ENCODE assay signal across 9 cellular contexts in genomic region chr9:23851024-23851629, GRCh38. TPM values are rescaled to one million over a fixed set of nuclear protein-coding genes. Genes with fewer than 3 reads are reported as not detected.
A peak's percentile ranks its signal among the peaks of the same experiment; 100 is the strongest.
DNase-seq lines count a peak whose midpoint lies in the region; ATAC-seq, FAIRE-seq and TF ChIP-seq lines count a peak whose summit lies in the region.
"Had no signal": no experiment of that assay in that cellular context is flagged by ENCODE, and none has a peak within 500 bp of the region (broad histone marks: within the 10 kb centered on the region; RNA-seq: fewer than 3 reads in every experiment).

No MANE protein-coding gene starts in this region.

- intact Hi-C loops in HepG2 (cut with micrococcal nuclease; ENCODE audit: unreplicated experiment), result no loop called here
- intact Hi-C loops in aorta (cut with DNase I), result no loop called here

- ATAC-seq in HepG2 (no peak), aorta (ENCODE audit: low FRiP score) (peak; percentile 65), HG02759 (IDR thresholded peaks at IDR 0.05; ENCODE audit: unreplicated experiment) (no peak), GM18873 (IDR thresholded peaks at IDR 0.05; ENCODE audit: low FRiP score, unreplicated experiment) (no peak), GM18907 (IDR thresholded peaks at IDR 0.05; ENCODE audit: unreplicated experiment) (no peak)

- peaks cover 0 to 4% (median 2%) of the 10 kb centered on the region in 4 donors for H3K27me3 ChIP-seq in liver (ENCODE audit: control insufficient read depth in 4 of 4, insufficient read depth in 4 of 4, low read length in 3 of 4)
- H3K27me3 ChIP-seq in HepG2 (ENCODE audit: control insufficient read depth in 1 of 2, insufficient read depth in 2 of 2, low read length in 2 of 2), result no peaks in the 10 kb centered on the region
- H3K27me3 ChIP-seq in mucosa of rectum (ENCODE audit: control insufficient read depth in 2 of 2, insufficient read depth in 2 of 2, low read length in 2 of 2), result peaks cover 16 to 25% of the 10 kb centered on the region in 2 donors
- H3K27me3 ChIP-seq in aorta (ENCODE audit: control insufficient read depth in 1 of 2, insufficient read depth in 2 of 2, low read length in 1 of 2), result no peaks in the 10 kb centered on the region
- H3K27me3 ChIP-seq: SJSA1 had no signal

- no peak for TF ChIP-seq POLR2A in HepG2 (IDR thresholded peaks at IDR 0.05; ENCODE audit: insufficient read depth in 1 of 2, low read depth in 2 of 2, low read length in 2 of 2)

- no peak for DNase-seq in HepG2 (ENCODE audit: low spot score)
- peak; percentile 81 for DNase-seq in ecto neural progenitor cell (ENCODE audit: low spot score)
- DNase-seq in aorta, result peak in 1 of 2 donors; percentile 44

- 5% methylated on average over 46 of the region's 46 CpGs for WGBS in liver
- 57% methylated on average over 27 of the region's 46 CpGs for WGBS in HepG2 (ENCODE audit: low lambda C conversion rate)
- 1 to 2% methylated on average over 44 to 46 of the region's 46 CpGs for WGBS in aorta, 2 donors

- TF ChIP-seq RAD21 in liver (IDR thresholded peaks at IDR 0.05), result no peak
- no peak for TF ChIP-seq RAD21 in HepG2 (CRISPR knock-in tag; IDR thresholded peaks at IDR 0.05)

- POLR2A ChIA-PET in HepG2 (lab: Yijun Ruan, JAX), result no interaction called here

- H3K9ac ChIP-seq in liver (ENCODE audit: low read depth in 1 of 2, low read length in 2 of 2), result no peak overlapping the region
- no peak overlapping the region for H3K9ac ChIP-seq in HepG2 (ENCODE audit: insufficient read depth, low read depth, low read length)
- H3K9ac ChIP-seq in mucosa of rectum (ENCODE audit: low read depth in 1 of 2, low read length in 2 of 2), result no peak overlapping the region

- no peak for FAIRE-seq in HepG2 (lab: Jason Lieb, UNC)

- no peak overlapping the region for H3K27ac ChIP-seq in liver (ENCODE audit: low read depth in 1 of 2, low read length in 2 of 2)
- H3K27ac ChIP-seq in HepG2 (ENCODE audit: extremely low read length, insufficient read depth, low read length), result no peak overlapping the region
- no peak overlapping the region for H3K27ac ChIP-seq in mucosa of rectum (ENCODE audit: low read depth in 2 of 2, low read length in 2 of 2)
- H3K27ac ChIP-seq in aorta (ENCODE audit: low read depth in 1 of 2, low read length in 2 of 2), result no peak overlapping the region
- H3K27ac ChIP-seq: SJSA1 had no signal

- no peaks in the 10 kb centered on the region for H3K36me3 ChIP-seq in liver (ENCODE audit: control insufficient read depth in 4 of 4, insufficient read depth in 3 of 4, low read depth in 1 of 4, low read length in 3 of 4)
- no peaks in the 10 kb centered on the region for H3K36me3 ChIP-seq in HepG2 (replicated peaks in 1 of 2; ENCODE audit: control insufficient read depth in 1 of 2, insufficient read depth in 2 of 2, low read length in 2 of 2)
- H3K36me3 ChIP-seq in mucosa of rectum (ENCODE audit: control insufficient read depth in 2 of 2, insufficient read depth in 2 of 2, low read length in 2 of 2), result no peaks in the 10 kb centered on the region
- H3K36me3 ChIP-seq in aorta (ENCODE audit: control insufficient read depth in 1 of 2, insufficient read depth in 2 of 2, low read length in 1 of 2), result no peaks in the 10 kb centered on the region
- H3K36me3 ChIP-seq: SJSA1 had no signal

- H3K4me2 ChIP-seq in HepG2 (ENCODE audit: low read depth, low read length), result no peak overlapping the region

- H2AFZ ChIP-seq in HepG2 (ENCODE audit: low read length), result no peak overlapping the region

- TF ChIP-seq EP300 in HepG2 (IDR thresholded peaks at IDR 0.05; ENCODE audit: low read depth in 2 of 2, low read length in 2 of 2) (no peak), HepG2 (CRISPR knock-in tag; IDR thresholded peaks at IDR 0.05; ENCODE audit: borderline replicate concordance) (no peak)

- no peaks in the 10 kb centered on the region for H4K20me1 ChIP-seq in HepG2 (ENCODE audit: insufficient read depth, low read length)

- BruUV-seq in HepG2 (replicated peaks; lab: Mats Ljungman, UMichigan), result no TSS peak

- TF ChIP-seq CTCF in liver (IDR thresholded peaks at IDR 0.05; ENCODE audit: low read depth, low read length, missing input control) (no peak), HepG2 (CRISPR knock-in tag; IDR thresholded peaks at IDR 0.05) (no peak)

- H3K9me3 ChIP-seq in liver (ENCODE audit: control insufficient read depth in 4 of 4, low read length in 3 of 4), result no peaks in the 10 kb centered on the region
- no peaks in the 10 kb centered on the region; the same call in 1 of the 2 replicates for H3K9me3 ChIP-seq in HepG2 (ENCODE audit: low read length)
- H3K9me3 ChIP-seq in mucosa of rectum (ENCODE audit: control insufficient read depth in 2 of 2, low read length in 2 of 2), result no peaks in the 10 kb centered on the region
- no peaks in the 10 kb centered on the region for H3K9me3 ChIP-seq in aorta (ENCODE audit: control insufficient read depth, low read length)
- H3K9me3 ChIP-seq: SJSA1 had no signal

- H3K79me2 ChIP-seq in HepG2 (ENCODE audit: insufficient read depth, low read length), result no peaks in the 10 kb centered on the region

- CTCF ChIA-PET in HepG2 (lab: Yijun Ruan, JAX; ENCODE audit: low intra/inter-chr PET ratio, low total read pairs), result no interaction called here

- H3K4me1 ChIP-seq in liver (ENCODE audit: control insufficient read depth in 4 of 4, insufficient read depth in 4 of 4, low read length in 3 of 4), result peaks cover 4 to 15% (median 6%) of the 10 kb centered on the region in 4 donors
- H3K4me1 ChIP-seq in HepG2 (ENCODE audit: insufficient read depth, low read length), result no peaks in the 10 kb centered on the region
- no peaks in the 10 kb centered on the region for H3K4me1 ChIP-seq in mucosa of rectum (ENCODE audit: control insufficient read depth in 2 of 2, insufficient read depth in 2 of 2, low read length in 2 of 2)
- H3K4me1 ChIP-seq in aorta (ENCODE audit: control insufficient read depth in 1 of 2, insufficient read depth in 2 of 2, low read length in 2 of 2), result no peaks in the 10 kb centered on the region
- H3K4me1 ChIP-seq: SJSA1 had no signal

- in situ Hi-C loops in HepG2 (cut with HindIII; ENCODE audit: extremely low pct_ligation_motif_present, low pct_unique_long_range_greater_than_20kb), result no loop called here

- H3K4me3 ChIP-seq in liver (ENCODE audit: low read depth in 1 of 3, low read length in 3 of 3) (peak overlapping the region in 2 of 3 donors; percentile 34 to 36), HepG2 (replicated peaks in 1 of 3; ENCODE audit: insufficient read depth in 1 of 3, low read depth in 2 of 3, low read length in 3 of 3) (no peak overlapping the region), mucosa of rectum (ENCODE audit: low read length in 2 of 2) (peak overlapping the region; percentile 64 to 68), aorta (ENCODE audit: low read length in 2 of 2) (no peak overlapping the region)
- H3K4me3 ChIP-seq: SJSA1 had no signal

TF ChIP-seq in liver, 16 proteins besides CTCF, POLR2A, EP300 and RAD21 (continues in another document):
- no peak for TF ChIP-seq SP1 (IDR thresholded peaks at IDR 0.05)
- no peak for TF ChIP-seq YY1 (IDR thresholded peaks at IDR 0.05)
- TF ChIP-seq RXRA (IDR thresholded peaks at IDR 0.05), result no peak

TF ChIP-seq in HepG2, 621 proteins besides CTCF, POLR2A, EP300 and RAD21 (continues in another document):
- TF ChIP-seq PAWR (CRISPR knock-in tag; IDR thresholded peaks at IDR 0.05; ENCODE audit: borderline replicate concordance) (no peak), ZNF615 (CRISPR knock-in tag; IDR thresholded peaks at IDR 0.05; ENCODE audit: borderline replicate concordance) (no peak), ZFP36L2 (CRISPR knock-in tag; IDR thresholded peaks at IDR 0.05) (no peak), STAG1 (CRISPR knock-in tag; IDR thresholded peaks at IDR 0.05) (no peak), KDM4B (CRISPR knock-in tag; IDR thresholded peaks at IDR 0.05) (no peak), SNAI1 (CRISPR knock-in tag; IDR thresholded peaks at IDR 0.05; ENCODE audit: borderline replicate concordance) (no peak), ZBTB3 (CRISPR knock-in tag; IDR thresholded peaks at IDR 0.05; ENCODE audit: borderline replicate concordance, low read depth) (no peak)

RNA-seq across cellular contexts. Expression of gene ELAVL2, which starts 25.1 kb away (rescaled TPM):
- total RNA-seq in liver, result under 1 TPM in 1 of 2 donors, not detected in 1; 0.19 TPM
- not detected for polyA plus RNA-seq in liver
- total RNA-seq in HepG2 (2016; rRNA removed; fragmentation: Illumina TruSeq; extraction: Trizol), result not detected in 2 replicates
- not detected in 2 replicates for total RNA-seq in HepG2 (2016; cell fraction: cytosol; rRNA removed; fragmentation: Illumina TruSeq; extraction: Trizol; ENCODE audit: low read depth)
- not detected in 2 replicates for total RNA-seq in HepG2 (2016; cell fraction: insoluble cytoplasmic fraction; rRNA removed; fragmentation: Illumina TruSeq; extraction: Trizol)
- total RNA-seq in HepG2 (2016; cell fraction: membrane; rRNA removed; fragmentation: Illumina TruSeq; extraction: Trizol), result not detected in 2 replicates
- total RNA-seq in HepG2 (2016; cell fraction: nucleus; rRNA removed; fragmentation: Illumina TruSeq; extraction: Trizol), result not detected in 2 replicates
- not detected in 2 replicates for polyA plus RNA-seq in HepG2 (2011; rRNA removed)
- polyA plus RNA-seq in HepG2 (2011; cell fraction: cytosol; rRNA removed), result not detected in 2 replicates
- not detected in 2 replicates for polyA plus RNA-seq in HepG2 (2011; cell fraction: nucleus; rRNA removed)
- not detected in 2 replicates for polyA plus RNA-seq in HepG2 (2012)
- not detected in 2 replicates for polyA plus RNA-seq in HepG2 (2016; cell fraction: cytosol; fragmentation: Illumina TruSeq; extraction: Trizol; ENCODE audit: low read depth)
- not detected in 2 replicates for polyA plus RNA-seq in HepG2 (2016; cell fraction: insoluble cytoplasmic fraction; fragmentation: Illumina TruSeq; extraction: Trizol; ENCODE audit: low read depth)
- not detected in 2 replicates for polyA plus RNA-seq in HepG2 (2016; cell fraction: membrane; fragmentation: Illumina TruSeq; extraction: Trizol; ENCODE audit: low read depth)
- not detected in 2 replicates for polyA plus RNA-seq in HepG2 (2016; cell fraction: nucleus; fragmentation: Illumina TruSeq; extraction: Trizol; ENCODE audit: insufficient read depth, low read depth)
- polyA minus RNA-seq in HepG2 (2011; rRNA and poly(A)+ RNA removed; ENCODE audit: low replicate concordance), result not detected in 2 replicates
- polyA minus RNA-seq in HepG2 (2011; cell fraction: cytosol; rRNA and poly(A)+ RNA removed), result not detected in 2 replicates
- not detected in 2 replicates for polyA minus RNA-seq in HepG2 (2011; cell fraction: nucleus; rRNA and poly(A)+ RNA removed)
- total RNA-seq in aorta, result under 1 TPM in 1 of 2 donors, not detected in 1; 0.42 TPM
- not detected for polyA plus RNA-seq in aorta

Comparison
In these comparisons a context has a peak if more than half of its experiments do, and no peak if none do; other contexts are left out.
1. H3K4me3 ChIP-seq: peak in liver (2 of 3) and mucosa of rectum (2 of 2); none in HepG2 (0 of 3) and aorta (0 of 2).